ENCODE assay signal across 24 cellular contexts in the genomic region with DNA sequence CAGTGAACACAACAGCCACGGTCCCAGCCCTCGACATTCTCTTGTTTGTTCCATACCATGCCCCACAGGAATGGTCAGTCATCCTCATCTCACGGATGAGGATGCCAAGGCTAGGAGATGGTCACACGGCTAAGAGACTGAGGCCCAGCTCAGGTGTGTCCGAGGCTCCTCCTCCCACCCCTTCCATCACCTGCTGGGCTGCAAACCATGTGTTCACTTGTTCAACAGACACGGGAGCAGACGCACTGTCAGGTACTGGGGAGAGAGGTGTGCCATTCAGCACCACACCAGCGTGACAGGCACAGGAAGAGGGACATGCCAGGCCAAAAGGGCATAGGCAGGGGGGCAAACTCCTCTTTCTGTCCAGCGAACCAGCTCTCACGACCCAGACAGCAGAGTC. TPM values are rescaled to one million over a fixed set of nuclear protein-coding genes. Genes with fewer than 3 reads are reported as not detected.
DNase-seq lines count a peak whose midpoint lies in the region; ATAC-seq, FAIRE-seq and TF ChIP-seq lines count a peak whose summit lies in the region.
"Had no signal": no experiment of that assay in that cellular context is flagged by ENCODE, and none has a peak within 500 bp of the region (broad histone marks: within the 10 kb centered on the region; RNA-seq: fewer than 3 reads in every experiment).

No MANE protein-coding gene starts in this region.

- ATAC-seq in HCT116 = no peak
- ATAC-seq: activated CD4-positive, alpha-beta T cell treated with anti-CD3 and anti-CD28 coated beads for 36 hours; activated naive CD8-positive, alpha-beta T cell treated with anti-CD3 and anti-CD28 coated beads, Interleukin-2, amount 50 U/mL, for 24 hours; natural killer cell had no signal

- CTCF ChIA-PET in HCT116 (lab: Charles Lee) = no interaction called here

- H4K20me1 ChIP-seq in HCT116 (ENCODE audit: insufficient read depth) = no peaks in the 10 kb centered on the region
- no peaks in the 10 kb centered on the region for H4K20me1 ChIP-seq in osteoblast (ENCODE audit: insufficient read depth, low read length)

- BruUV-seq in HCT116 (replicated peaks; lab: Mats Ljungman, UMichigan) = no TSS peak

- TF ChIP-seq POLR2A in HCT116 (IDR thresholded peaks at IDR 0.05; ENCODE audit: borderline replicate concordance, extremely low read depth, insufficient read depth, insufficient read length) = no peak
- TF ChIP-seq POLR2A in tibial nerve (IDR thresholded peaks at IDR 0.05) = no peak

- 84 to 89% methylated on average over 7 to 10 of the region's 10 CpGs for WGBS in tibial nerve, 2 donors

- no peaks in the 10 kb centered on the region for H3K9me2 ChIP-seq in HCT116 (ENCODE audit: insufficient read depth)

- TF ChIP-seq RAD21 in HCT116 (IDR thresholded peaks at IDR 0.05; ENCODE audit: low read depth) = no peak

- H3K27me3 ChIP-seq in HCT116 (ENCODE audit: insufficient read depth, low read length) = no peaks in the 10 kb centered on the region
- H3K27me3 ChIP-seq in colonic mucosa = no peaks in the 10 kb centered on the region
- peaks cover 37% of the 10 kb centered on the region for H3K27me3 ChIP-seq in osteoblast (ENCODE audit: insufficient read depth, low read length)
- H3K27me3 ChIP-seq in tibial nerve = no peaks in the 10 kb centered on the region
- H3K27me3 ChIP-seq: sigmoid colon had no signal

- H3K4me1 ChIP-seq in HCT116 (ENCODE audit: control insufficient read depth in 1 of 2, insufficient read depth in 2 of 2, low read length in 2 of 2) (peaks cover 14 to 41% of the 10 kb centered on the region in 2 experiments), colonic mucosa (peaks cover 8% of the 10 kb centered on the region), osteoblast (ENCODE audit: insufficient read depth, low read length) (no peaks in the 10 kb centered on the region), tibial nerve (peaks cover 0 to 16% (median 2%) of the 10 kb centered on the region in 4 donors)

- TF ChIP-seq CTCF in HCT116 (IDR thresholded peaks at IDR 0.05 in 2 of 3, conservative IDR thresholded peaks at IDR 0.05 in 1 of 3; ENCODE audit: borderline replicate concordance in 1 of 3, insufficient read depth in 1 of 3, low read depth in 2 of 3, low read length in 2 of 3) = no peak
- no peak for TF ChIP-seq CTCF in colonic mucosa (IDR thresholded peaks at IDR 0.05)
- TF ChIP-seq CTCF in osteoblast (IDR thresholded peaks at IDR 0.05; ENCODE audit: extremely low read depth, low read depth, low read length) = no peak
- no peak for TF ChIP-seq CTCF in tibial nerve (IDR thresholded peaks at IDR 0.05)

- H3K4me3 ChIP-seq in HCT116 (replicated peaks in 1 of 2; ENCODE audit: low read depth in 1 of 2, low read length in 2 of 2) (no peak overlapping the region), colonic mucosa (no peak overlapping the region), osteoblast (ENCODE audit: insufficient read depth, low read length) (no peak overlapping the region), tibial nerve (no peak overlapping the region)
- H3K4me3 ChIP-seq: sigmoid colon had no signal

- H3K9me3 ChIP-seq in HCT116 (ENCODE audit: control insufficient read depth in 1 of 2, insufficient read depth in 1 of 2, low read depth in 1 of 2, low read length in 2 of 2) (no peaks in the 10 kb centered on the region), colonic mucosa (no peaks in the 10 kb centered on the region), osteoblast (ENCODE audit: low read depth, low read length) (no peaks in the 10 kb centered on the region), tibial nerve (peaks cover 0 to 5% (median 0%) of the 10 kb centered on the region in 4 donors)
- H3K9me3 ChIP-seq: sigmoid colon had no signal

- H3K4me2 ChIP-seq in HCT116 (ENCODE audit: low read length) = peak overlapping the region; percentile 65
- H3K4me2 ChIP-seq in osteoblast (ENCODE audit: insufficient read depth, low read length) = no peak overlapping the region

- H3K27ac ChIP-seq in HCT116 (ENCODE audit: low read depth, low read length) (no peak overlapping the region), colonic mucosa (peak overlapping the region; percentile 85), osteoblast (ENCODE audit: low read depth, low read length) (no peak overlapping the region), tibial nerve (peak overlapping the region in 1 of 4 donors; percentile 62)
- H3K27ac ChIP-seq: epithelial cell of prostate, sigmoid colon had no signal

- RAD21 ChIA-PET in HCT116 (lab: Charles Lee; ENCODE audit: low non-redundant PET in 1 of 2, low total read pairs in 2 of 2, uncharacterized antibody in 2 of 2, unreplicated experiment in 2 of 2) = no interaction called here

- H3K9ac ChIP-seq in HCT116 (ENCODE audit: low read length) = no peak overlapping the region
- H3K9ac ChIP-seq in colonic mucosa (ENCODE audit: low read depth in 2 of 2, low read length in 2 of 2) = peak overlapping the region in 1 of 2 donors; percentile 81

- H2AFZ ChIP-seq in HCT116 (ENCODE audit: low read depth, low read length, poor library complexity, severe bottlenecking) = no peak overlapping the region
- no peak overlapping the region for H2AFZ ChIP-seq in osteoblast (ENCODE audit: low read length)

- H3K36me3 ChIP-seq in HCT116 (ENCODE audit: control insufficient read depth in 1 of 2, insufficient read depth in 2 of 2, low read length in 2 of 2) (no peaks in the 10 kb centered on the region), colonic mucosa (no peaks in the 10 kb centered on the region), osteoblast (ENCODE audit: insufficient read depth, low read length) (no peaks in the 10 kb centered on the region), tibial nerve (peaks cover 0 to 4% (median 0%) of the 10 kb centered on the region in 3 donors)
- H3K36me3 ChIP-seq: sigmoid colon had no signal

- no peak for FAIRE-seq in frontal cortex (lab: Jason Lieb, UNC)

- TF ChIP-seq EP300 in tibial nerve (IDR thresholded peaks at IDR 0.05) = no peak

- no peaks in the 10 kb centered on the region for H3K79me2 ChIP-seq in HCT116 (ENCODE audit: insufficient read depth, low read length)
- H3K79me2 ChIP-seq in osteoblast (ENCODE audit: insufficient read depth, low read length) = no peaks in the 10 kb centered on the region

- POLR2A ChIA-PET in HCT116 (lab: Charles Lee) = no interaction called here

- intact Hi-C loops in HCT116 (cut with micrococcal nuclease) (no loop called here), colonic mucosa (cut with DNase I) (no loop called here)

- DNase-seq in NCI-H1417 (lab: John Stamatoyannopoulos, UW) (peak in 2 of 3 experiments; percentile 14 to 43), NCI-H1417 treated with DMSO at 0.1 percent for 48 hours (lab: John Stamatoyannopoulos, UW) (no peak), HCT116 (ENCODE audit: low read depth, low spot score) (no peak), colonic mucosa (peak; percentile 62), osteoblast (ENCODE audit: insufficient read length, low spot score, missing footprints) (peak; percentile 58), middle frontal gyrus (ENCODE audit: extremely low spot score, low spot score) (no peak), frontal cortex (ENCODE audit: low spot score in 2 of 2) (no peak), tibial nerve (ENCODE audit: low spot score in 2 of 2) (no peak)
- DNase-seq: activated CD4-positive, alpha-beta T cell treated with anti-CD3 and anti-CD28 coated beads for 36 hours; activated CD8-positive, alpha-beta memory T cell treated with anti-CD3 and anti-CD28 coated beads for 24 hours; activated gamma-delta T cell treated with Interleukin-2 at 50 U/mL for 16 hours; activated naive CD8-positive, alpha-beta T cell treated with anti-CD3 and anti-CD28 coated beads, Interleukin-2, amount 50 U/mL, for 24 hours; activated T-cell treated with anti-CD3 and anti-CD28 coated beads, Interleukin-2, amount 50 U/mL, for 1 hour; DND-41; effector CD4-positive, alpha-beta T cell; GOT3; head of caudate nucleus; mesendoderm; natural killer cell; NCI-H2029; NCI-H446 treated with DMSO at 0.1 percent for 48 hours; NK-92 treated with Interleukin-12 subunit alpha and Interleukin-12 subunit beta, amount 100 ng/mL, for 24 hours; sigmoid colon had no signal

TF ChIP-seq in HCT116, 20 proteins besides CTCF, POLR2A, EP300 and RAD21:
- no peak for TF ChIP-seq ELF1 (IDR thresholded peaks at IDR 0.05; ENCODE audit: borderline replicate concordance, low read depth)
- TF ChIP-seq, protein P1, sequence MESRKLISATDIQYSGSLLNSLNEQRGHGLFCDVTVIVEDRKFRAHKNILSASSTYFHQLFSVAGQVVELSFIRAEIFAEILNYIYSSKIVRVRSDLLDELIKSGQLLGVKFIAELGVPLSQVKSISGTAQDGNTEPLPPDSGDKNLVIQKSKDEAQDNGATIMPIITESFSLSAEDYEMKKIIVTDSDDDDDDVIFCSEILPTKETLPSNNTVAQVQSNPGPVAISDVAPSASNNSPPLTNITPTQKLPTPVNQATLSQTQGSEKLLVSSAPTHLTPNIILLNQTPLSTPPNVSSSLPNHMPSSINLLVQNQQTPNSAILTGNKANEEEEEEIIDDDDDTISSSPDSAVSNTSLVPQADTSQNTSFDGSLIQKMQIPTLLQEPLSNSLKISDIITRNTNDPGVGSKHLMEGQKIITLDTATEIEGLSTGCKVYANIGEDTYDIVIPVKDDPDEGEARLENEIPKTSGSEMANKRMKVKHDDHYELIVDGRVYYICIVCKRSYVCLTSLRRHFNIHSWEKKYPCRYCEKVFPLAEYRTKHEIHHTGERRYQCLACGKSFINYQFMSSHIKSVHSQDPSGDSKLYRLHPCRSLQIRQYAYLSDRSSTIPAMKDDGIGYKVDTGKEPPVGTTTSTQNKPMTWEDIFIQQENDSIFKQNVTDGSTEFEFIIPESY (IDR thresholded peaks at IDR 0.05; ENCODE audit: extremely low read depth, insufficient replicate concordance, low read length) = no peak

RNA-seq across cellular contexts. Expression of a gene that starts 45.9 kb away (rescaled TPM):
- 6.1 TPM for total RNA-seq in HCT116 (2021; ENCODE audit: unreplicated experiment)
- 5.1 TPM in 2 replicates for polyA plus RNA-seq in HCT116 (2012)
- total RNA-seq in colonic mucosa = 10 to 100 TPM; 11.1 to 11.5 TPM
- 0.29 and 0.36 TPM in 2 replicates for total RNA-seq in osteoblast
- total RNA-seq in frontal cortex = 9.4 TPM
- total RNA-seq in tibial nerve = 100 to 1,000 TPM in 1 of 4 donors, 10 to 100 TPM in 3; 29.1 to 125 (median 41.7) TPM

Comparison
In these comparisons a context has a peak if more than half of its experiments do, and no peak if none do; other contexts are left out.
1. DNase-seq: peak in NCI-H1417 (2 of 3), colonic mucosa (single experiment) and osteoblast (single experiment); none in NCI-H1417 treated with DMSO at 0.1 percent for 48 hours (single experiment), HCT116 (single experiment), middle frontal gyrus (single experiment), frontal cortex (0 of 2) and tibial nerve (0 of 2).